8 cellular contexts compared by ENCODE assay signal in the genomic region with DNA sequence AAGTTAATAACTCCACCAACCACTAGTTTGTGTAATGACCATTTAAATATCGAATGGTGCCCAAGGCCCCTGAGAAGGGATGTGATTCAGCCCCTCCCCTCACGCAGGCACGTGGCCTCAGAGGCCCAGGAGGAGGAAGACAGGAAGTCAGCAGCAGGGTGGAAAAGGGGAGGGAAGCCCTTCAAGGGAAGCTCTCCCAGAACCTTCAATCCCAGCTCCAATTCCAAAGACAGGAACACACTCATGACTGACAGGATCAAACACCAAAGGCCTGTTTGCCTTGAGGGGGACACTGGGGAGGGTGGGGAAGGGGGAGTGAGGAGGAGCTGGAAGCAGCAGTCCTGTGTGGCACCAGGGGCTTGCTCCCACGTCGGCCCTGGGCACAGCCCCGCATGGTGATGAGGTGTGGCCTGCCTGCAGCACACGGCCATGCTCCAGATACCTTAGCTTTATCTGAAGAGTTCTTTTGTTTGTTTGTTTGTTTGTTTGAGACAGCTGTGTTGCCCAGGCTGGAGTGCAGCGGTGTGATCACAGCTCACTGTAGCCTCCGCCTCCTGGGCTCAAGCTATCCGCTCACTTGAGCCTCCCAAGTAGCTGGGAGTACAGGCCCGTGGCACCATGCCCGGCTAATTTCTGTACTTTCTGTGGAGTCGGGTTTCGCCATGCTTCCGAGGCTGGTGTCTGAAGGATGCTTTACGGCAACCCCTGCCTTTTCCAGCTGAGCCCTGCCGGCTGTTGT.
A peak's percentile ranks its signal among the peaks of the same experiment; 100 is the strongest.
DNase-seq lines count a peak whose midpoint lies in the region; ATAC-seq, FAIRE-seq and TF ChIP-seq lines count a peak whose summit lies in the region.

No MANE protein-coding gene starts in this region.

- H3K27me3 Mint-ChIP-seq in nephron (ENCODE audit: low read depth) = no peaks in the 10 kb centered on the region

- no peak for TF ChIP-seq CTCF in endothelial cell of umbilical vein (IDR thresholded peaks at IDR 0.05; ENCODE audit: extremely low read depth in 1 of 2, insufficient read depth in 1 of 2, low read depth in 1 of 2, low read length in 2 of 2)
- no peak for TF ChIP-seq CTCF in nephron (IDR thresholded peaks at IDR 0.05; ENCODE audit: unreplicated experiment in 3 of 3)
- no peak for TF ChIP-seq CTCF in GM13977 (IDR thresholded peaks at IDR 0.05; ENCODE audit: extremely low read depth, insufficient read depth, missing control alignments)

- DNase-seq in Right ventricle myocardium inferior (ENCODE audit: missing footprints) (peak; percentile 67), cardiac septum (ENCODE audit: low spot score) (no peak), endothelial cell of umbilical vein (ENCODE audit: low read depth, low spot score) (peak; percentile 68), small intestine (no peak), GM13977 (ENCODE audit: low spot score) (no peak)

- H3K27ac ChIP-seq in endothelial cell of umbilical vein (ENCODE audit: insufficient read depth, low read depth, low read length) (peak overlapping the region; percentile 50), small intestine (ENCODE audit: low read depth in 1 of 2, low read length in 1 of 2) (peak overlapping the region in 1 of 2 donors; percentile 7)

- no peak overlapping the region for H3K9ac ChIP-seq in endothelial cell of umbilical vein (replicated peaks; ENCODE audit: extremely low read depth, insufficient read depth, low read length)

- peak overlapping the region; percentile 48 to 74 (median 56) for H3K4me3 Mint-ChIP-seq in nephron

- no peak for ATAC-seq in Right ventricle myocardium inferior
- no peak for ATAC-seq in HG03135 (IDR thresholded peaks at IDR 0.05; ENCODE audit: unreplicated experiment)

- POLR2A ChIA-PET in endothelial cell of umbilical vein (lab: Charles Lee) = no interaction called here

- H3K27ac Mint-ChIP-seq in nephron = peak overlapping the region; percentile 71 to 96 (median 83)

- in situ Hi-C loops in GM13977 (cut with MboI; ENCODE audit: low pct_unique_long_range_greater_than_20kb, low sequenced_read_pairs, unreplicated experiment) = no loop called here

- TF ChIP-seq POLR2A in endothelial cell of umbilical vein (IDR thresholded peaks at IDR 0.05; ENCODE audit: low read depth, low read length) = no peak

- intact Hi-C loops in Right ventricle myocardium inferior (cut with DNase I) = loop anchor here (10.0 kb wide), 1 partner anchor 332 kb away; the partner anchor contains the start of genes CHMP1A and SPATA33
- intact Hi-C loops in cardiac septum (cut with DNase I) = no loop called here
- intact Hi-C loops in endothelial cell of umbilical vein (cut with micrococcal nuclease) = no loop called here

- WGBS in small intestine, 3 donors = 59 to 70% (median 66%) methylated on average over 17 of the region's 17 CpGs

- no peaks in the 10 kb centered on the region for H4K20me1 ChIP-seq in endothelial cell of umbilical vein (replicated peaks; ENCODE audit: control insufficient read depth, extremely low read depth, insufficient read depth, low read length)

- H3K9me1 ChIP-seq in endothelial cell of umbilical vein (replicated peaks; ENCODE audit: control insufficient read depth, extremely low read depth, insufficient read depth, low read length) = no peaks in the 10 kb centered on the region

- dilution Hi-C loops in endothelial cell of umbilical vein (cut with MboI; ENCODE audit: extremely low pct_ligation_motif_present, low sequenced_read_pairs) = no loop called here

- peaks cover 78% of the 10 kb centered on the region for H3K4me1 Mint-ChIP-seq in nephron

- peaks cover 4% of the 10 kb centered on the region for H3K36me3 Mint-ChIP-seq in nephron (ENCODE audit: low read depth)

- no peaks in the 10 kb centered on the region for H3K27me3 ChIP-seq in endothelial cell of umbilical vein (ENCODE audit: control insufficient read depth in 2 of 2, insufficient read depth in 2 of 2, low read length in 2 of 2)
- no peaks in the 10 kb centered on the region for H3K27me3 ChIP-seq in small intestine (ENCODE audit: control insufficient read depth in 2 of 2, insufficient read depth in 2 of 2, low read length in 2 of 2)

- peak; percentile 93 for FAIRE-seq in endothelial cell of umbilical vein (lab: Jason Lieb, UNC)
- no peak for FAIRE-seq in small intestine (lab: Jason Lieb, UNC)

- no peaks in the 10 kb centered on the region for H3K9me3 Mint-ChIP-seq in nephron

- H3K36me3 ChIP-seq in endothelial cell of umbilical vein (ENCODE audit: control insufficient read depth in 2 of 2, extremely low read depth in 1 of 2, insufficient read depth in 2 of 2, low read length in 2 of 2) (no peaks in the 10 kb centered on the region), small intestine (ENCODE audit: control insufficient read depth in 2 of 2, insufficient read depth in 2 of 2, low read length in 2 of 2) (no peaks in the 10 kb centered on the region)

- peaks cover 91% of the 10 kb centered on the region for H3K79me2 ChIP-seq in endothelial cell of umbilical vein (ENCODE audit: control insufficient read depth, insufficient read depth, low read length)

- BruUV-seq in endothelial cell of umbilical vein (replicated peaks; lab: Mats Ljungman, UMichigan) = no TSS peak

- no peak overlapping the region for H3K4me2 ChIP-seq in endothelial cell of umbilical vein (ENCODE audit: insufficient read depth, low read length)

- H3K4me1 ChIP-seq in endothelial cell of umbilical vein (ENCODE audit: control insufficient read depth, extremely low read depth, insufficient read depth, low read length) (peaks cover 86% of the 10 kb centered on the region), small intestine (ENCODE audit: control insufficient read depth in 2 of 2, insufficient read depth in 1 of 2, low read depth in 1 of 2, low read length in 1 of 2) (peaks cover 19 to 32% of the 10 kb centered on the region in 2 donors)

- CTCF ChIA-PET in endothelial cell of umbilical vein (lab: Charles Lee) = interaction anchor here (0.8 to 1.3 kb wide), 4 partner anchors 10 to 235 kb away, joined by 3 to 4 read pairs (median 3); no protein-coding TSS in a partner anchor

- H3K4me3 ChIP-seq in endothelial cell of umbilical vein (replicated peaks in 1 of 3; ENCODE audit: insufficient read depth in 1 of 3, low read depth in 1 of 3, low read length in 3 of 3) (no peak overlapping the region), small intestine (ENCODE audit: low read depth in 1 of 2, low read length in 2 of 2) (no peak overlapping the region)

- H3K9me3 ChIP-seq in endothelial cell of umbilical vein (replicated peaks; ENCODE audit: control insufficient read depth, insufficient read depth, low read length) = no peaks in the 10 kb centered on the region
- H3K9me3 ChIP-seq in small intestine (ENCODE audit: control insufficient read depth, low read depth) = no peaks in the 10 kb centered on the region

- H2AFZ ChIP-seq in endothelial cell of umbilical vein (ENCODE audit: low read depth, low read length) = no peak overlapping the region

TF ChIP-seq in PFSK-1, 5 proteins besides CTCF, POLR2A, EP300 and RAD21 (continues in another document):
- TF ChIP-seq SIN3A (IDR thresholded peaks at IDR 0.05; ENCODE audit: borderline replicate concordance, insufficient read depth, low read length) (peak; percentile 75; the same call in 1 of the 2 replicates), POLR2AphosphoS5 (IDR thresholded peaks at IDR 0.05; ENCODE audit: low read depth, low read length) (no peak)

TF ChIP-seq in endothelial cell of umbilical vein, 7 proteins besides CTCF, POLR2A, EP300 and RAD21:
- TF ChIP-seq MAX (IDR thresholded peaks at IDR 0.05; ENCODE audit: insufficient read depth, insufficient read length) (peak; percentile 90), FOS (IDR thresholded peaks at IDR 0.05; ENCODE audit: borderline replicate concordance, insufficient read depth, low read length) (peak; percentile 28), JUN (IDR thresholded peaks at IDR 0.05; ENCODE audit: borderline replicate concordance, insufficient read depth, insufficient read length, low read depth) (no peak), MYC (IDR thresholded peaks at IDR 0.05; ENCODE audit: low read depth, low read length) (peak; percentile 69), GATA2 (IDR thresholded peaks at IDR 0.05; ENCODE audit: insufficient read depth, insufficient read length, low read depth, low read length) (no peak), POLR2AphosphoS5 (IDR thresholded peaks at IDR 0.05; ENCODE audit: insufficient read depth, low read depth, low read length) (peak; percentile 62), EZH2 (IDR thresholded peaks at IDR 0.05; ENCODE audit: borderline replicate concordance, low read depth, low read length, severe bottlenecking) (no peak)

Comparison
In these comparisons a context has a peak if more than half of its experiments do, and no peak if none do; other contexts are left out.
1. DNase-seq: peak in Right ventricle myocardium inferior (single experiment) and endothelial cell of umbilical vein (single experiment); none in cardiac septum (single experiment), small intestine (single experiment) and GM13977 (single experiment).